In the genomic region with DNA sequence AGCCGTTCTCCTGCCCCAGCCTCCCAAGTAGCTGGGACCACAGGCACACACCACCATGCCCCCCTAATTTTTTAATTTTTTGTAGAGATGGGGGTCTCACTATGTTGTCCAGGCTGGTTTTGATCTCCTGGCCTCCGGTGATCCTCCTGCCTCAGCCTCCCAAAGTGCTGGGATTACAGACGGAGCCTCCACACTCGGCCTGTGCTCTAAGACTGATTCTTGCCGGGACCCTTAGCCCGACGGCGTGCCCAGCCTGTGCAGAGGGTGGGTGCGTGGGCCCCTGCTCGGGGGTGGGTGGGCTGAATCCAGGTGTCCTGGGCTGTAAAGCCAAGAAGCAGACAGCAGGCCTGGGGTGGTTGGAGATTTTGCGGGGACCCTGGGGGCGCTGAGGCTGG, we compare ENCODE assay signal across 10 cellular contexts.
DNase-seq lines count a peak whose midpoint lies in the region; ATAC-seq and TF ChIP-seq lines count a peak whose summit lies in the region.
"Had no signal": no experiment of that assay in that cellular context is flagged by ENCODE, and none has a peak within 500 bp of the region (broad histone marks: within the 10 kb centered on the region; RNA-seq: fewer than 3 reads in every experiment).

No MANE protein-coding gene starts in this region.

- no peaks in the 10 kb centered on the region for H3K27me3 ChIP-seq in AG04450 (ENCODE audit: control insufficient read depth, insufficient read depth, low read length)
- no peaks in the 10 kb centered on the region for H3K27me3 ChIP-seq in hepatocyte
- H3K27me3 ChIP-seq in psoas muscle (ENCODE audit: insufficient read depth in 3 of 3, low read length in 2 of 3): no peaks in the 10 kb centered on the region

- H3K4me1 Mint-ChIP-seq in activated B cell treated with CpG ODN at 0.5 μM for 24 hours: peaks cover 27% of the 10 kb centered on the region

- H3K27ac ChIP-seq in AG04450 (ENCODE audit: low read depth, low read length) (peak overlapping the region; percentile 99), hepatocyte (peak overlapping the region; percentile 96), psoas muscle (peak overlapping the region; percentile 90)

- no peaks in the 10 kb centered on the region for H3K9me2 ChIP-seq in hepatocyte (replicated peaks; ENCODE audit: insufficient read depth)

- H3K4me2 ChIP-seq in hepatocyte: peak overlapping the region; percentile 70

- ATAC-seq in activated B cell treated with CpG ODN at 0.5 μM for 24 hours (ENCODE audit: low read depth): no peak
- ATAC-seq in psoas muscle: no peak
- no peak for ATAC-seq in GM18517 (IDR thresholded peaks at IDR 0.05; ENCODE audit: unreplicated experiment)
- no peak for ATAC-seq in HG03457 (IDR thresholded peaks at IDR 0.05; ENCODE audit: unreplicated experiment)

- CTCF ChIA-PET in AG04450 (lab: Charles Lee) (interaction anchor here (0.5 kb wide), 1 partner anchor 99 kb away, joined by 3 read pairs; no protein-coding TSS in a partner anchor), activated B cell treated with CpG ODN at 0.5 μM for 24 hours (lab: Charles Lee) (no interaction called here)

- intact Hi-C loops in activated B cell treated with CpG ODN at 0.5 μM for 24 hours (cut with micrococcal nuclease) (loop anchor here (5.0 kb wide), 1 partner anchor 33 kb away; no protein-coding TSS in a partner anchor), psoas muscle (cut with DNase I) (loop anchor here (2.0 to 5.0 kb wide), 4 partner anchors 37 to 61 kb away; no protein-coding TSS in a partner anchor), posterior vena cava (cut with DNase I) (loop anchor here (2.0 to 5.0 kb wide), 5 partner anchors 37 to 72 kb away; a partner anchor contains a TSS)

- H3K79me2 ChIP-seq in hepatocyte: no peaks in the 10 kb centered on the region

- H3K27me3 Mint-ChIP-seq in activated B cell treated with CpG ODN at 0.5 μM for 24 hours: no peaks in the 10 kb centered on the region
- H3K27me3 Mint-ChIP-seq: activated naive CD8-positive, alpha-beta T cell treated with anti-CD3 and anti-CD28 coated beads, Interleukin-2, amount 10 ng/mL, durations not matched to agents 7 days and 5 days; CD4-positive, alpha-beta memory T cell had no signal

- DNase-seq in AG04450 (ENCODE audit: low read depth, low spot score) (no peak), activated B cell treated with CpG ODN at 0.5 μM for 24 hours (no peak), hepatocyte (ENCODE audit: low spot score) (no peak), psoas muscle (no peak), SKM-1 treated with dmso at 0.1 percent for 144 hours (lab: John Stamatoyannopoulos, UW; ENCODE audit: unreplicated experiment) (no peak), posterior vena cava (ENCODE audit: low spot score) (no peak)
- DNase-seq: activated naive CD8-positive, alpha-beta T cell treated with anti-CD3 and anti-CD28 coated beads, Interleukin-2, amount 10 ng/mL, durations not matched to agents 7 days and 5 days; CD4-positive, alpha-beta memory T cell had no signal

- POLR2A ChIA-PET in AG04450 (lab: Yijun Ruan, JAX) (interaction anchor here (0.8 to 5.3 kb wide), 7 partner anchors 11 to 71 kb away, joined by 3 to 266 read pairs (median 5); a partner anchor contains a TSS), activated B cell treated with CpG ODN at 0.5 μM for 24 hours (lab: Charles Lee) (interaction anchor here (0.6 to 8.6 kb wide), 2 partner anchors 21 to 62 kb away, joined by 6 to 121 read pairs; a partner anchor contains a TSS)

- no peaks in the 10 kb centered on the region for H3K36me3 ChIP-seq in hepatocyte (replicated peaks; ENCODE audit: insufficient read depth, low read depth)
- H3K36me3 ChIP-seq in psoas muscle (ENCODE audit: insufficient read depth in 1 of 2, low read depth in 1 of 2): no peaks in the 10 kb centered on the region

- no peaks in the 10 kb centered on the region for H3K9me3 Mint-ChIP-seq in activated B cell treated with CpG ODN at 0.5 μM for 24 hours
- H3K9me3 Mint-ChIP-seq: activated naive CD8-positive, alpha-beta T cell treated with anti-CD3 and anti-CD28 coated beads, Interleukin-2, amount 10 ng/mL, durations not matched to agents 7 days and 5 days; CD4-positive, alpha-beta memory T cell had no signal

- no peak for TF ChIP-seq CTCF in AG04450 (IDR thresholded peaks at IDR 0.05; ENCODE audit: low read depth, low read length)
- no peak for TF ChIP-seq CTCF in activated B cell treated with CpG ODN at 0.5 μM for 24 hours (IDR thresholded peaks at IDR 0.05)
- no peak for TF ChIP-seq CTCF in hepatocyte (IDR thresholded peaks at IDR 0.05; ENCODE audit: poor library complexity)
- TF ChIP-seq CTCF in psoas muscle (IDR thresholded peaks at IDR 0.05): no peak

- H3K9me3 ChIP-seq in AG04450 (ENCODE audit: control insufficient read depth, insufficient read depth, low read length) (no peaks in the 10 kb centered on the region; the same call in none of the 2 replicates), hepatocyte (ENCODE audit: low read depth) (no peaks in the 10 kb centered on the region), psoas muscle (no peaks in the 10 kb centered on the region)

- peak overlapping the region; percentile 39 for H3K4me3 ChIP-seq in AG04450 (ENCODE audit: low read depth, low read length)
- H3K4me3 ChIP-seq in hepatocyte: no peak overlapping the region
- H3K4me3 ChIP-seq in psoas muscle: peak overlapping the region; percentile 11

- 63% methylated on average over 11 of the region's 12 CpGs for WGBS in hepatocyte (ENCODE audit: low lambda C conversion rate, missing lambda C conversion rate)
- 68 to 74% (median 70%) methylated on average over 10 to 12 of the region's 12 CpGs for WGBS in psoas muscle, 3 donors

- H3K27ac Mint-ChIP-seq in activated B cell treated with CpG ODN at 0.5 μM for 24 hours: peak overlapping the region; percentile 56
- H3K27ac Mint-ChIP-seq: activated naive CD8-positive, alpha-beta T cell treated with anti-CD3 and anti-CD28 coated beads, Interleukin-2, amount 10 ng/mL, durations not matched to agents 7 days and 5 days; CD4-positive, alpha-beta memory T cell had no signal

- no peaks in the 10 kb centered on the region for H4K20me1 ChIP-seq in hepatocyte (ENCODE audit: insufficient read depth, poor library complexity, severe bottlenecking)

- H2AFZ ChIP-seq in hepatocyte: no peak overlapping the region

- peaks cover 40% of the 10 kb centered on the region for H3K4me1 ChIP-seq in hepatocyte (ENCODE audit: insufficient read depth)
- peaks cover 48% of the 10 kb centered on the region for H3K4me1 ChIP-seq in psoas muscle

- H3K36me3 Mint-ChIP-seq in activated B cell treated with CpG ODN at 0.5 μM for 24 hours (ENCODE audit: low read depth): peaks cover 17% of the 10 kb centered on the region
- H3K36me3 Mint-ChIP-seq: CD4-positive, alpha-beta memory T cell had no signal

- H3K4me3 Mint-ChIP-seq in activated B cell treated with CpG ODN at 0.5 μM for 24 hours: no peak overlapping the region
- H3K4me3 Mint-ChIP-seq: activated naive CD8-positive, alpha-beta T cell treated with anti-CD3 and anti-CD28 coated beads, Interleukin-2, amount 10 ng/mL, durations not matched to agents 7 days and 5 days; CD4-positive, alpha-beta memory T cell had no signal
